ENCODE assay signal across 27 cellular contexts in genomic region chr12:32688786-32689185, GRCh38.
"Had no signal": no experiment of that assay in that cellular context is flagged by ENCODE, and none has a peak within 500 bp of the region (broad histone marks: within the 10 kb centered on the region; RNA-seq: fewer than 3 reads in every experiment).

No MANE protein-coding gene starts in this region.

- H3K27ac ChIP-seq: esophagus squamous epithelium, pancreas, prostate gland, skin epidermis, upper lobe of right lung had no signal

- H3K4me1 ChIP-seq: esophagus squamous epithelium, pancreas, prostate gland, upper lobe of right lung had no signal

- H3K27ac Mint-ChIP-seq: activated naive CD8-positive, alpha-beta T cell treated with anti-CD3 and anti-CD28 coated beads, Interleukin-2, amount 50 U/mL, for 24 hours; immature natural killer cell; stimulated activated naive CD8-positive, alpha-beta T cell treated with anti-CD3 and anti-CD28 coated beads, Interleukin-15, amount 100 ng/mL, for 72 hours; T-helper 2 cell treated with Interferon-gamma antibody and Interleukin-4, amounts not matched to agents 5 μg/mL and 100 μg/mL, for 36 hours had no signal

- H3K9me3 Mint-ChIP-seq: activated naive CD8-positive, alpha-beta T cell treated with anti-CD3 and anti-CD28 coated beads, Interleukin-2, amount 50 U/mL, for 24 hours; immature natural killer cell; naive thymus-derived CD8-positive, alpha-beta T cell; neural crest cell; stimulated activated naive CD8-positive, alpha-beta T cell treated with anti-CD3 and anti-CD28 coated beads, Interleukin-15, amount 100 ng/mL, for 72 hours; T-helper 2 cell treated with Interferon-gamma antibody and Interleukin-4, amounts not matched to agents 5 μg/mL and 100 μg/mL, for 36 hours had no signal

- FAIRE-seq: kidney, pancreas had no signal

- H3K36me3 ChIP-seq: pancreas, prostate gland, upper lobe of right lung had no signal

- ATAC-seq: activated naive CD8-positive, alpha-beta T cell treated with anti-CD3 and anti-CD28 coated beads, Interleukin-2, amount 50 U/mL, for 24 hours; naive thymus-derived CD8-positive, alpha-beta T cell; pancreas; sciatic nerve; stimulated activated naive CD8-positive, alpha-beta T cell treated with anti-CD3 and anti-CD28 coated beads, Interleukin-15, amount 100 ng/mL, for 72 hours; upper lobe of right lung had no signal

- DNase-seq: activated CD4-positive, alpha-beta T cell treated with anti-CD3 and anti-CD28 coated beads for 4 hours; activated CD4-positive, alpha-beta T cell treated with anti-CD3 and anti-CD28 coated beads, Interleukin-2, amount 50 U/mL, for 48 hours; activated CD8-positive, alpha-beta memory T cell treated with anti-CD3 and anti-CD28 coated beads for 24 hours; activated gamma-delta T cell treated with Interleukin-2 at 50 U/mL for 16 hours; activated naive CD4-positive, alpha-beta T cell treated with anti-CD3 and anti-CD28 coated beads, Interleukin-2, amount 50 U/mL, for 16 hours; activated naive CD8-positive, alpha-beta T cell treated with anti-CD3 and anti-CD28 coated beads, Interleukin-2, amount 50 U/mL, for 24 hours; amygdala; caudate nucleus; esophagus squamous epithelium; foreskin melanocyte; immature natural killer cell; kidney; naive thymus-derived CD8-positive, alpha-beta T cell; nucleus accumbens; pancreas; retina; stimulated activated CD4-positive, alpha-beta T cell treated with anti-CD3 and anti-CD28 coated beads, Interleukin-12 subunit alpha, Interleukin-12 subunit beta, amount 100 ng/mL, for 4 hours; stimulated activated CD4-positive, alpha-beta T cell treated with anti-CD3 and anti-CD28 coated beads, Interleukin-4, amount 100 ng/mL, for 1 hour; stimulated activated naive CD8-positive, alpha-beta T cell treated with anti-CD3 and anti-CD28 coated beads, Interleukin-15, amount 100 ng/mL, for 72 hours; substantia nigra; T-helper 1 cell; upper lobe of right lung had no signal

- H3K4me3 ChIP-seq: esophagus squamous epithelium, pancreas, prostate gland, skin epidermis, upper lobe of right lung had no signal

- H3K9me3 ChIP-seq: esophagus squamous epithelium, pancreas, prostate gland, upper lobe of right lung had no signal

- H3K27me3 ChIP-seq: esophagus squamous epithelium, pancreas, upper lobe of right lung had no signal
